ENCODE assay signal across 1 cellular context in the genomic region with DNA sequence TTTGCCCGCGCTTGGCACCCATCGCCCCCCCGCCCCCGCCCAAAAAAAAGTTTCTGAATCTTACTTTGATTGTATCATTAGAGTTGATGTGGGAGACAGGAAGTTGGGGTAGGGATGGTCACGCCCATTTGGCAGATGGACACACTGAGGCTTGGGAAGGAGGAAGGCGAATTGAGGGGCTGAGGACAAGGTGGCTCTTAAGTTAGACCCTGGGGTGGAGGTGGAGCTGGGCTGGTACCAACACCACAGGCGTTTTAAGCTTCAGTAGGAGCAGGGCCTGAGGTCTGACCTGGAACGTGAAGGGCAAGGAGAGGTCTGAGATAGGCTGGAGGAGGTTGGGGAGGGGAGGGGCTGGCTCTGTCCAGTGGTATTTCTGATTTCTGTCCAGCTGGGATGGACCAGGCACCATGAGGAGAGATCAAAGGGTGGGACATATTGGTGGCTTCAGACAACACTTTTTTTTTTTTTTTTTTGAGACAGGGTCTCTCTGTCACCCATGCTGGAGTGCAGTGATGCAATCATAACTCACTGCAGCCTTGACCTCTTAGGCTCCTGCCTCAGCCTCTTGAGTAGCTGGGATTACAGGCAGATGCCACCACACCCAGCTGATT.
A peak's percentile ranks its signal among the peaks of the same experiment; 100 is the strongest.
TF ChIP-seq lines count a peak whose summit lies in the region.

No MANE protein-coding gene starts in this region.

TF ChIP-seq in IMR-90, 13 proteins besides CTCF, POLR2A, EP300 and RAD21:
- TF ChIP-seq CHD1 (IDR thresholded peaks at IDR 0.05; ENCODE audit: low read depth, low read length): no peak
- TF ChIP-seq CEBPB (IDR thresholded peaks at IDR 0.05; ENCODE audit: low read depth, low read length): 0 out of 2 replicates have a peak, but pooled peaks have one; percentile 43
- no peak for TF ChIP-seq RFX5 (IDR thresholded peaks at IDR 0.05; ENCODE audit: low read depth, low read length)
TF ChIP-seq in IMR-90: peak in this region for 1.
